Comparison of ENCODE assay signal across 9 cellular contexts in genomic region chr3:49869525-49870126, GRCh38. TPM values are rescaled to one million over a fixed set of nuclear protein-coding genes. Genes with fewer than 3 reads are reported as not detected.
DNase-seq lines count a peak whose midpoint lies in the region; ATAC-seq and TF ChIP-seq lines count a peak whose summit lies in the region.
"Had no signal": no experiment of that assay in that cellular context is flagged by ENCODE, and none has a peak within 500 bp of the region (broad histone marks: within the 10 kb centered on the region; RNA-seq: fewer than 3 reads in every experiment).

TSS of gene CAMKV (minus strand) at chr3:49869906. CDS start at chr3:49862388, 7,518 bp downstream.

- H3K9me3 Mint-ChIP-seq in GM23338 (no peaks in the 10 kb centered on the region), WTC11 (no peaks in the 10 kb centered on the region)

- peak within 1 kb of the TSS; percentile 93 for H2AFZ ChIP-seq in GM23338

- H3K27ac Mint-ChIP-seq in GM23338 (peak within 1 kb of the TSS; percentile 70; the same call in 1 of the 2 replicates), WTC11 (no peak within 1 kb of the TSS)

- peaks cover 47% of the 10 kb centered on the region for H3K4me1 Mint-ChIP-seq in GM23338
- peaks cover 39% of the 10 kb centered on the region for H3K4me1 Mint-ChIP-seq in WTC11

- no peaks in the 10 kb centered on the region for H3K9me3 ChIP-seq in esophagus muscularis mucosa

- H4K20me1 ChIP-seq in GM23338 (replicated peaks; ENCODE audit: insufficient read depth) = peaks cover 5% of the 10 kb centered on the region; the same call in 1 of the 2 replicates

- ATAC-seq in GM23338 (peak; percentile 63), WTC11 (peak; percentile 67), GM21360 (IDR thresholded peaks at IDR 0.05; ENCODE audit: unreplicated experiment) (no peak)

- TF ChIP-seq POLR2A in esophagus muscularis mucosa (IDR thresholded peaks at IDR 0.05; ENCODE audit: low read depth) = no peak

- H3K27ac ChIP-seq in GM23338 (ENCODE audit: low read depth) = no peak within 1 kb of the TSS
- no peak within 1 kb of the TSS for H3K27ac ChIP-seq in esophagus muscularis mucosa (replicated peaks in 1 of 4)

- peak within 1 kb of the TSS; percentile 91 for H3K4me2 ChIP-seq in GM23338

- peaks cover 39% of the 10 kb centered on the region for H3K79me2 ChIP-seq in GM23338 (replicated peaks; ENCODE audit: insufficient read depth)

- TF ChIP-seq CTCF in GM23338 (conservative IDR thresholded peaks at IDR 0.05; ENCODE audit: low read depth in 2 of 2) (no peak), WTC11 (IDR thresholded peaks at IDR 0.05) (no peak), esophagus muscularis mucosa (IDR thresholded peaks at IDR 0.05) (no peak), retinal pigment epithelial cell (conservative IDR thresholded peaks at IDR 0.05; ENCODE audit: low read depth, low read length) (no peak)

- H3K27me3 Mint-ChIP-seq in GM23338 (ENCODE audit: insufficient read depth, low read depth, poor library complexity) = peaks cover 21% of the 10 kb centered on the region
- H3K27me3 Mint-ChIP-seq in WTC11 (ENCODE audit: low read depth) = peaks cover 4% of the 10 kb centered on the region

- CTCF ChIA-PET in WTC11 (lab: Charles Lee) = interaction anchor here (0.8 to 6.0 kb wide), 14 partner anchors 8 to 169 kb away, joined by 3 to 37 read pairs (median 6); partner anchors contain the start of genes INKA1 and MST1R

- peak; percentile 26 for DNase-seq in AG08396 (ENCODE audit: low spot score)
- DNase-seq in GM23338 (ENCODE audit: low spot score) = peak; percentile 80
- DNase-seq in WTC11 (ENCODE audit: low spot score) = peak; percentile 77
- no peak for DNase-seq in esophagus muscularis mucosa (ENCODE audit: extremely low spot score)
- no peak for DNase-seq in retinal pigment epithelial cell (ENCODE audit: low read depth)
- no peak for DNase-seq in UCSD-AML1 (lab: John Stamatoyannopoulos, UW; ENCODE audit: unreplicated experiment)
- DNase-seq in SKM-1 treated with dmso at 0.1 percent for 144 hours (lab: John Stamatoyannopoulos, UW; ENCODE audit: unreplicated experiment) = no peak

- H3K36me3 ChIP-seq in GM23338 (ENCODE audit: insufficient read depth) = no peaks in the 10 kb centered on the region; the same call in 1 of the 2 replicates
- no peaks in the 10 kb centered on the region for H3K36me3 ChIP-seq in esophagus muscularis mucosa

- intact Hi-C loops in esophagus muscularis mucosa (cut with DNase I) = no loop called here

- TF ChIP-seq EP300 in esophagus muscularis mucosa (IDR thresholded peaks at IDR 0.05) = no peak

- H3K4me1 ChIP-seq in GM23338 (ENCODE audit: insufficient read depth) (peaks cover 36% of the 10 kb centered on the region), esophagus muscularis mucosa (peaks cover 10 to 16% (median 15%) of the 10 kb centered on the region in 4 donors)

- H3K36me3 Mint-ChIP-seq in GM23338 (ENCODE audit: low read depth) (no peaks in the 10 kb centered on the region), WTC11 (no peaks in the 10 kb centered on the region)

- H3K27me3 ChIP-seq in GM23338 (ENCODE audit: insufficient read depth) (no peaks in the 10 kb centered on the region), esophagus muscularis mucosa (peaks cover 0 to 56% (median 20%) of the 10 kb centered on the region in 4 donors)

- H3K4me3 ChIP-seq in GM23338 (peak within 1 kb of the TSS; percentile 83), esophagus muscularis mucosa (peak within 1 kb of the TSS; percentile 49 to 57 (median 50)), retinal pigment epithelial cell (ENCODE audit: low read length) (peak within 1 kb of the TSS; percentile 12)

- H3K4me3 Mint-ChIP-seq in GM23338 (peak within 1 kb of the TSS; percentile 75), WTC11 (peak within 1 kb of the TSS; percentile 65)

- WGBS in esophagus muscularis mucosa = 4% methylated on average over 10 of the region's 59 CpGs

- H3F3A ChIP-seq in GM23338 (replicated peaks; ENCODE audit: low read depth) = 0 out of 2 replicates have a peak, but pooled peaks cover 10% of the 10 kb centered on the region

- POLR2A ChIA-PET in WTC11 (lab: Charles Lee) = interaction anchor here (0.6 to 1.8 kb wide), 4 partner anchors 8 to 60 kb away, joined by 3 to 10 read pairs (median 4); partner anchors contain the start of gene MON1A

- H3K9me2 ChIP-seq in GM23338 (ENCODE audit: insufficient read depth) = no peaks in the 10 kb centered on the region

TF ChIP-seq in GM23338, 12 proteins besides CTCF, POLR2A, EP300 and RAD21:
- TF ChIP-seq EZH2 (IDR thresholded peaks at IDR 0.05; ENCODE audit: low read depth, unreplicated experiment) = no peak
- peak; percentile 56 for TF ChIP-seq POLR2AphosphoS5 (IDR thresholded peaks at IDR 0.05; ENCODE audit: low read depth)

TF ChIP-seq in WTC11, 78 proteins besides CTCF, POLR2A, EP300 and RAD21 (continues in another document):
- TF ChIP-seq NR1H2 (CRISPR knock-in tag; IDR thresholded peaks at IDR 0.05) (no peak), GRHL2 (CRISPR knock-in tag; IDR thresholded peaks at IDR 0.05; ENCODE audit: insufficient replicate concordance, severe bottlenecking) (no peak), AR (CRISPR knock-in tag; IDR thresholded peaks at IDR 0.05) (no peak), MXD4 (CRISPR knock-in tag; IDR thresholded peaks at IDR 0.05; ENCODE audit: borderline replicate concordance) (no peak), JAZF1 (CRISPR knock-in tag; IDR thresholded peaks at IDR 0.05) (no peak)
- TF ChIP-seq, protein P1, sequence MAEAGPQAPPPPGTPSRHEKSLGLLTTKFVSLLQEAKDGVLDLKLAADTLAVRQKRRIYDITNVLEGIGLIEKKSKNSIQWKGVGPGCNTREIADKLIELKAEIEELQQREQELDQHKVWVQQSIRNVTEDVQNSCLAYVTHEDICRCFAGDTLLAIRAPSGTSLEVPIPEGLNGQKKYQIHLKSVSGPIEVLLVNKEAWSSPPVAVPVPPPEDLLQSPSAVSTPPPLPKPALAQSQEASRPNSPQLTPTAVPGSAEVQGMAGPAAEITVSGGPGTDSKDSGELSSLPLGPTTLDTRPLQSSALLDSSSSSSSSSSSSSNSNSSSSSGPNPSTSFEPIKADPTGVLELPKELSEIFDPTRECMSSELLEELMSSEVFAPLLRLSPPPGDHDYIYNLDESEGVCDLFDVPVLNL (CRISPR knock-in tag; IDR thresholded peaks at IDR 0.05; ENCODE audit: borderline replicate concordance, low read depth) = no peak
- TF ChIP-seq, protein P2, sequence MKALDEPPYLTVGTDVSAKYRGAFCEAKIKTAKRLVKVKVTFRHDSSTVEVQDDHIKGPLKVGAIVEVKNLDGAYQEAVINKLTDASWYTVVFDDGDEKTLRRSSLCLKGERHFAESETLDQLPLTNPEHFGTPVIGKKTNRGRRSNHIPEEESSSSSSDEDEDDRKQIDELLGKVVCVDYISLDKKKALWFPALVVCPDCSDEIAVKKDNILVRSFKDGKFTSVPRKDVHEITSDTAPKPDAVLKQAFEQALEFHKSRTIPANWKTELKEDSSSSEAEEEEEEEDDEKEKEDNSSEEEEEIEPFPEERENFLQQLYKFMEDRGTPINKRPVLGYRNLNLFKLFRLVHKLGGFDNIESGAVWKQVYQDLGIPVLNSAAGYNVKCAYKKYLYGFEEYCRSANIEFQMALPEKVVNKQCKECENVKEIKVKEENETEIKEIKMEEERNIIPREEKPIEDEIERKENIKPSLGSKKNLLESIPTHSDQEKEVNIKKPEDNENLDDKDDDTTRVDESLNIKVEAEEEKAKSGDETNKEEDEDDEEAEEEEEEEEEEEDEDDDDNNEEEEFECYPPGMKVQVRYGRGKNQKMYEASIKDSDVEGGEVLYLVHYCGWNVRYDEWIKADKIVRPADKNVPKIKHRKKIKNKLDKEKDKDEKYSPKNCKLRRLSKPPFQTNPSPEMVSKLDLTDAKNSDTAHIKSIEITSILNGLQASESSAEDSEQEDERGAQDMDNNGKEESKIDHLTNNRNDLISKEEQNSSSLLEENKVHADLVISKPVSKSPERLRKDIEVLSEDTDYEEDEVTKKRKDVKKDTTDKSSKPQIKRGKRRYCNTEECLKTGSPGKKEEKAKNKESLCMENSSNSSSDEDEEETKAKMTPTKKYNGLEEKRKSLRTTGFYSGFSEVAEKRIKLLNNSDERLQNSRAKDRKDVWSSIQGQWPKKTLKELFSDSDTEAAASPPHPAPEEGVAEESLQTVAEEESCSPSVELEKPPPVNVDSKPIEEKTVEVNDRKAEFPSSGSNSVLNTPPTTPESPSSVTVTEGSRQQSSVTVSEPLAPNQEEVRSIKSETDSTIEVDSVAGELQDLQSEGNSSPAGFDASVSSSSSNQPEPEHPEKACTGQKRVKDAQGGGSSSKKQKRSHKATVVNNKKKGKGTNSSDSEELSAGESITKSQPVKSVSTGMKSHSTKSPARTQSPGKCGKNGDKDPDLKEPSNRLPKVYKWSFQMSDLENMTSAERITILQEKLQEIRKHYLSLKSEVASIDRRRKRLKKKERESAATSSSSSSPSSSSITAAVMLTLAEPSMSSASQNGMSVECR (CRISPR knock-in tag; IDR thresholded peaks at IDR 0.05; ENCODE audit: borderline replicate concordance) = peak; percentile 62; the same call in 1 of the 2 replicates
- TF ChIP-seq, protein P3, sequence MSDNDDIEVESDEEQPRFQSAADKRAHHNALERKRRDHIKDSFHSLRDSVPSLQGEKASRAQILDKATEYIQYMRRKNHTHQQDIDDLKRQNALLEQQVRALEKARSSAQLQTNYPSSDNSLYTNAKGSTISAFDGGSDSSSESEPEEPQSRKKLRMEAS (CRISPR knock-in tag; IDR thresholded peaks at IDR 0.05) = peak; percentile 48; the same call in 1 of the 2 replicates

RNA-seq across cellular contexts. Expression of gene CAMKV, which starts in this region (rescaled TPM):
- 80.1 and 83.0 TPM in 2 replicates for total RNA-seq in GM23338 (2014; rRNA removed; shearing (Covaris generic))
- 32.7 and 38.3 TPM in 2 replicates for polyA plus RNA-seq in GM23338 (2016; fragmentation: Nextera tagmentation; extraction: Ambion mirVana)
- total RNA-seq in WTC11 (2021) = 56.0 to 58.2 TPM (median 56.6 TPM) in 3 replicates
- total RNA-seq in esophagus muscularis mucosa = under 1 TPM in 1 of 4 donors, not detected in 3; 0.13 TPM
- total RNA-seq: subcutaneous adipose tissue had no signal

Comparison
In these comparisons a context has a peak if more than half of its experiments do, and no peak if none do; other contexts are left out.
1. RNA of gene CAMKV (total RNA-seq): 80.1 to 83.0 TPM in GM23338 and 56.0 to 58.2 TPM in WTC11; 0.13 TPM in esophagus muscularis mucosa; every median in the first group is over 10 times any median in the second.
2. DNase-seq: peak in AG08396 (single experiment), GM23338 (single experiment) and WTC11 (single experiment); none in esophagus muscularis mucosa (single experiment), retinal pigment epithelial cell (single experiment), UCSD-AML1 (single experiment) and SKM-1 treated with dmso at 0.1 percent for 144 hours (single experiment).
3. H3K4me3 ChIP-seq: peak in every context shown above with its lines; median percentile 83 in GM23338; 50 in esophagus muscularis mucosa; 12 in retinal pigment epithelial cell.